29 cellular contexts compared by ENCODE assay signal in genomic region chr22:23564276-23564675, GRCh38. TPM values are rescaled to one million over a fixed set of nuclear protein-coding genes. Genes with fewer than 3 reads are reported as not detected.
"Had no signal": no experiment of that assay in that cellular context is flagged by ENCODE, and none has a peak within 500 bp of the region (broad histone marks: within the 10 kb centered on the region; RNA-seq: fewer than 3 reads in every experiment).

No MANE protein-coding gene starts in this region.

- ATAC-seq: activated CD4-positive, alpha-beta T cell treated with anti-CD3 and anti-CD28 coated beads for 36 hours; activated naive CD8-positive, alpha-beta T cell treated with anti-CD3 and anti-CD28 coated beads, Interleukin-2, amount 50 U/mL, for 24 hours; natural killer cell; stimulated activated naive B cell treated with anti-CD40 and anti-IgM and Interleukin-4, amounts not matched to agents 10 μg/mL and 1 μg/mL and 100 μg/mL, for 72 hours; T-helper 17 cell had no signal

- H3K36me3 Mint-ChIP-seq: activated naive CD4-positive, alpha-beta T cell treated with anti-CD3 and anti-CD28 coated beads, Interleukin-2, amount 10 ng/mL, durations not matched to agents 7 days and 5 days; brain; natural killer cell; stimulated activated naive B cell treated with anti-CD40 and anti-IgM and Interleukin-4, amounts not matched to agents 10 μg/mL and 1 μg/mL and 100 μg/mL, for 72 hours had no signal

- H3K4me3 Mint-ChIP-seq: activated B cell treated with CpG ODN at 0.5 μM for 24 hours; activated CD4-positive, alpha-beta T cell treated with anti-CD3 and anti-CD28 coated beads for 36 hours; activated naive CD4-positive, alpha-beta T cell treated with anti-CD3 and anti-CD28 coated beads, Interleukin-2, amount 10 ng/mL, durations not matched to agents 7 days and 5 days; activated naive CD8-positive, alpha-beta T cell treated with anti-CD3 and anti-CD28 coated beads, Interleukin-2, amount 50 U/mL, for 24 hours; dendritic cell treated with granulocyte-macrophage colony-stimulating factor and Interleukin-4, amounts not matched to agents 40 ng/mL and 50 ng/mL, for 4 days; stimulated activated naive B cell treated with anti-CD40 and anti-IgM and Interleukin-4, amounts not matched to agents 10 μg/mL and 1 μg/mL and 100 μg/mL, for 72 hours had no signal

- H3K9me3 Mint-ChIP-seq: activated B cell treated with CpG ODN at 0.5 μM for 24 hours; activated naive CD4-positive, alpha-beta T cell treated with anti-CD3 and anti-CD28 coated beads, Interleukin-2, amount 10 ng/mL, durations not matched to agents 7 days and 5 days; activated naive CD8-positive, alpha-beta T cell treated with anti-CD3 and anti-CD28 coated beads, Interleukin-2, amount 50 U/mL, for 24 hours; dendritic cell treated with granulocyte-macrophage colony-stimulating factor and Interleukin-4, amounts not matched to agents 40 ng/mL and 50 ng/mL, for 4 days; natural killer cell; stimulated activated naive B cell treated with anti-CD40 and anti-IgM and Interleukin-4, amounts not matched to agents 10 μg/mL and 1 μg/mL and 100 μg/mL, for 72 hours had no signal

- H3K4me3 ChIP-seq: left ventricle myocardium inferior, transverse colon, uterus had no signal

- H3K9me3 ChIP-seq: left ventricle myocardium inferior, transverse colon, uterus had no signal

- H3K27ac ChIP-seq: left ventricle myocardium inferior, transverse colon, uterus had no signal

- H3K36me3 ChIP-seq: left ventricle myocardium inferior, transverse colon, uterus had no signal

- H3K27me3 ChIP-seq: uterus had no signal

- H3K27ac Mint-ChIP-seq: activated B cell treated with CpG ODN at 0.5 μM for 24 hours; activated CD4-positive, alpha-beta T cell treated with anti-CD3 and anti-CD28 coated beads for 36 hours; activated naive CD4-positive, alpha-beta T cell treated with anti-CD3 and anti-CD28 coated beads, Interleukin-2, amount 10 ng/mL, durations not matched to agents 7 days and 5 days; activated naive CD8-positive, alpha-beta T cell treated with anti-CD3 and anti-CD28 coated beads, Interleukin-2, amount 50 U/mL, for 24 hours; dendritic cell treated with granulocyte-macrophage colony-stimulating factor and Interleukin-4, amounts not matched to agents 40 ng/mL and 50 ng/mL, for 4 days; natural killer cell; stimulated activated naive B cell treated with anti-CD40 and anti-IgM and Interleukin-4, amounts not matched to agents 10 μg/mL and 1 μg/mL and 100 μg/mL, for 72 hours; T-helper 17 cell had no signal

- FAIRE-seq: endometrium had no signal

- DNase-seq: activated B cell treated with CpG ODN at 0.5 μM for 24 hours; activated CD4-positive, alpha-beta T cell treated with anti-CD3 and anti-CD28 coated beads for 36 hours; activated CD4-positive, alpha-beta T cell treated with anti-CD3 and anti-CD28 coated beads, Interleukin-2, amount 50 U/mL, for 4 hours; activated naive CD4-positive, alpha-beta T cell treated with anti-CD3 and anti-CD28 coated beads, Interleukin-2, amount 10 ng/mL, durations not matched to agents 7 days and 5 days; activated naive CD8-positive, alpha-beta T cell treated with anti-CD3 and anti-CD28 coated beads, Interleukin-2, amount 50 U/mL, for 24 hours; activated T-cell treated with anti-CD3 and anti-CD28 coated beads, Interleukin-2, amount 50 U/mL, for 48 hours; effector CD4-positive, alpha-beta T cell; foreskin fibroblast; left ventricle myocardium inferior; midbrain; natural killer cell; retina; stimulated activated CD4-positive, alpha-beta T cell treated with anti-CD3 and anti-CD28 coated beads, Interleukin-2, amount 100 ng/mL, for 48 hours; stimulated activated CD8-positive, alpha-beta memory T cell treated with anti-CD3 and anti-CD28 coated beads, Interleukin-4, amount 100 ng/mL, for 48 hours; stimulated activated naive B cell treated with anti-CD40 and anti-IgM and Interleukin-4, amounts not matched to agents 10 μg/mL and 1 μg/mL and 100 μg/mL, for 72 hours; T-helper 17 cell; transverse colon; uterus had no signal

RNA-seq across cellular contexts. Expression of gene IGLL1, which starts 15.8 kb away (rescaled TPM):
- total RNA-seq: activated B cell treated with CpG ODN at 0.5 μM for 24 hours; activated CD4-positive, alpha-beta T cell treated with anti-CD3 and anti-CD28 coated beads for 36 hours; activated CD8-positive, alpha-beta memory T cell treated with anti-CD3 and anti-CD28 coated beads for 36 hours; cardiac septum; chondrocyte; epithelial cell of proximal tubule; fibroblast of lung; glomerular endothelial cell; left ventricle myocardium inferior; lung microvascular endothelial cell; natural killer cell; T-helper 17 cell; temporal lobe; transverse colon had no signal
- polyA plus RNA-seq: fibroblast of lung had no signal
